Comparison of ENCODE assay signal across 10 cellular contexts in the genomic region with DNA sequence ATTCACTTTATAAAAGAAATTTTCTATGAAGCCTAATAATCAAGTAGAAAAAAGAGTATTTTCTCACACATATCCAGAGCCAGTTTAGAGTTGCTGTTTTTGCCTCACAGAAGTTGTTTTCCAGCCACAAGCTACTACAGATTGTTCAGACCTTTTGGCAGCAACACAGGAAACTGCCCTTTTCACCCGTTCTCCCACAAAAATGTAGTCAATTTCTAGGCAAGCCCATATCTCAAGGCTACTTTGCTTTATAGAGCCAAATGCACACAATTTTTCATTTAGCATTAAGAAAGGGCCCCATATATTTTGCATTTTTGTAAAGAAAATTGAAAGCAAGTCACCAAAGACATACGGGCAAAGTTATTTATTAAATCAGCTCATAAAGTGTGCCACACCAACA. TPM values are rescaled to one million over a fixed set of nuclear protein-coding genes. Genes with fewer than 3 reads are reported as not detected.
DNase-seq lines count a peak whose midpoint lies in the region; ATAC-seq and TF ChIP-seq lines count a peak whose summit lies in the region.
"Had no signal": no experiment of that assay in that cellular context is flagged by ENCODE, and none has a peak within 500 bp of the region (broad histone marks: within the 10 kb centered on the region; RNA-seq: fewer than 3 reads in every experiment).

No MANE protein-coding gene starts in this region.

- H3K27ac Mint-ChIP-seq in WTC11: peak overlapping the region; percentile 30
- H3K27ac Mint-ChIP-seq: activated naive CD4-positive, alpha-beta T cell treated with anti-CD3 and anti-CD28 coated beads, Interleukin-2, amount 10 ng/mL, durations not matched to agents 7 days and 5 days had no signal

- in situ Hi-C loops in gastrocnemius medialis (cut with MboI; ENCODE audit: low sequenced_read_pairs in 4 of 4): no loop called here

- TF ChIP-seq CTCF in WTC11 (IDR thresholded peaks at IDR 0.05) (no peak), gastrocnemius medialis (IDR thresholded peaks at IDR 0.05 in 4 of 5, conservative IDR thresholded peaks at IDR 0.05 in 1 of 5) (no peak), suprapubic skin (IDR thresholded peaks at IDR 0.05) (no peak)

- H3K4me1 ChIP-seq in gastrocnemius medialis: peaks cover 7 to 30% of the 10 kb centered on the region in 2 donors
- H3K4me1 ChIP-seq in suprapubic skin: peaks cover 29% of the 10 kb centered on the region

- peaks cover 3% of the 10 kb centered on the region; the same call in 1 of the 2 replicates for H3K27me3 Mint-ChIP-seq in WTC11 (ENCODE audit: low read depth)
- H3K27me3 Mint-ChIP-seq: activated naive CD4-positive, alpha-beta T cell treated with anti-CD3 and anti-CD28 coated beads, Interleukin-2, amount 10 ng/mL, durations not matched to agents 7 days and 5 days had no signal

- TF ChIP-seq POLR2A in gastrocnemius medialis (IDR thresholded peaks at IDR 0.05): no peak
- TF ChIP-seq POLR2A in suprapubic skin (IDR thresholded peaks at IDR 0.05): no peak

- peaks cover 22% of the 10 kb centered on the region for H3K9me3 Mint-ChIP-seq in WTC11

- CTCF ChIA-PET in WTC11 (lab: Charles Lee): no interaction called here

- intact Hi-C loops in gastrocnemius medialis (cut with DNase I; ENCODE audit: low total_unique reads): no loop called here

- ATAC-seq in WTC11 (no peak), gastrocnemius medialis (peak in 1 of 2 donors; percentile 33), HG03457 (IDR thresholded peaks at IDR 0.05; ENCODE audit: unreplicated experiment) (no peak), GM21367 (IDR thresholded peaks at IDR 0.05; ENCODE audit: unreplicated experiment) (no peak)

- H3K4me3 Mint-ChIP-seq in WTC11: no peak overlapping the region
- H3K4me3 Mint-ChIP-seq: activated naive CD4-positive, alpha-beta T cell treated with anti-CD3 and anti-CD28 coated beads, Interleukin-2, amount 10 ng/mL, durations not matched to agents 7 days and 5 days had no signal

- no peak for TF ChIP-seq EP300 in suprapubic skin (IDR thresholded peaks at IDR 0.05)

- peak overlapping the region in 2 of 4 donors; percentile 9 to 27 for H3K4me3 ChIP-seq in gastrocnemius medialis
- no peak overlapping the region for H3K4me3 ChIP-seq in suprapubic skin

- WGBS in suprapubic skin: 36% methylated on average over 2 of the region's 2 CpGs

- peak; percentile 86 for DNase-seq in EL
- no peak for DNase-seq in WTC11 (ENCODE audit: low spot score)
- DNase-seq in globus pallidus (ENCODE audit: low spot score): peak; percentile 67
- no peak for DNase-seq in gastrocnemius medialis
- DNase-seq in T1000 (lab: John Stamatoyannopoulos, UW): no peak
- DNase-seq in suprapubic skin (ENCODE audit: low spot score in 2 of 2): no peak
- DNase-seq: activated naive CD4-positive, alpha-beta T cell treated with anti-CD3 and anti-CD28 coated beads, Interleukin-2, amount 10 ng/mL, durations not matched to agents 7 days and 5 days; NCI-H2107 had no signal

- H3K36me3 Mint-ChIP-seq in WTC11: peaks cover 22% of the 10 kb centered on the region

- POLR2A ChIA-PET in WTC11 (lab: Charles Lee): interaction anchor here (0.6 kb wide), 1 partner anchor 12 kb away, joined by 3 read pairs; no protein-coding TSS in a partner anchor

- peak overlapping the region; percentile 18 to 60 (median 30) for H3K27ac ChIP-seq in gastrocnemius medialis
- no peak overlapping the region for H3K27ac ChIP-seq in suprapubic skin

- peaks cover 28% of the 10 kb centered on the region for H3K4me1 Mint-ChIP-seq in WTC11
- H3K4me1 Mint-ChIP-seq: activated naive CD4-positive, alpha-beta T cell treated with anti-CD3 and anti-CD28 coated beads, Interleukin-2, amount 10 ng/mL, durations not matched to agents 7 days and 5 days had no signal

- H3K36me3 ChIP-seq in gastrocnemius medialis (no peaks in the 10 kb centered on the region), suprapubic skin (no peaks in the 10 kb centered on the region)

- H3K27me3 ChIP-seq in gastrocnemius medialis: no peaks in the 10 kb centered on the region
- no peaks in the 10 kb centered on the region for H3K27me3 ChIP-seq in suprapubic skin

- no peaks in the 10 kb centered on the region for H3K9me3 ChIP-seq in gastrocnemius medialis
- no peaks in the 10 kb centered on the region for H3K9me3 ChIP-seq in suprapubic skin

TF ChIP-seq in WTC11, 78 proteins besides CTCF, POLR2A, EP300 and RAD21 (continues in another document):
- no peak for TF ChIP-seq ATF2 (CRISPR knock-in tag; IDR thresholded peaks at IDR 0.05; ENCODE audit: borderline replicate concordance, low read depth)
- TF ChIP-seq, protein P1, sequence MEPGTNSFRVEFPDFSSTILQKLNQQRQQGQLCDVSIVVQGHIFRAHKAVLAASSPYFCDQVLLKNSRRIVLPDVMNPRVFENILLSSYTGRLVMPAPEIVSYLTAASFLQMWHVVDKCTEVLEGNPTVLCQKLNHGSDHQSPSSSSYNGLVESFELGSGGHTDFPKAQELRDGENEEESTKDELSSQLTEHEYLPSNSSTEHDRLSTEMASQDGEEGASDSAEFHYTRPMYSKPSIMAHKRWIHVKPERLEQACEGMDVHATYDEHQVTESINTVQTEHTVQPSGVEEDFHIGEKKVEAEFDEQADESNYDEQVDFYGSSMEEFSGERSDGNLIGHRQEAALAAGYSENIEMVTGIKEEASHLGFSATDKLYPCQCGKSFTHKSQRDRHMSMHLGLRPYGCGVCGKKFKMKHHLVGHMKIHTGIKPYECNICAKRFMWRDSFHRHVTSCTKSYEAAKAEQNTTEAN (CRISPR knock-in tag; IDR thresholded peaks at IDR 0.05): no peak
- TF ChIP-seq, protein P2, sequence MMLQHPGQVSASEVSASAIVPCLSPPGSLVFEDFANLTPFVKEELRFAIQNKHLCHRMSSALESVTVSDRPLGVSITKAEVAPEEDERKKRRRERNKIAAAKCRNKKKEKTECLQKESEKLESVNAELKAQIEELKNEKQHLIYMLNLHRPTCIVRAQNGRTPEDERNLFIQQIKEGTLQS (CRISPR knock-in tag; conservative IDR thresholded peaks at IDR 0.05): no peak
- TF ChIP-seq, protein P3, sequence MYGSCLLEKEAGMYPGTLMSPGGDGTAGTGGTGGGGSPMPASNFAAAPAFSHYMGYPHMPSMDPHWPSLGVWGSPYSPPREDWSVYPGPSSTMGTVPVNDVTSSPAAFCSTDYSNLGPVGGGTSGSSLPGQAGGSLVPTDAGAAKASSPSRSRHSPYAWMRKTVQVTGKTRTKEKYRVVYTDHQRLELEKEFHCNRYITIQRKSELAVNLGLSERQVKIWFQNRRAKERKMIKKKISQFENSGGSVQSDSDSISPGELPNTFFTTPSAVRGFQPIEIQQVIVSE (CRISPR knock-in tag; IDR thresholded peaks at IDR 0.05; ENCODE audit: borderline replicate concordance): no peak
- TF ChIP-seq, protein P4, sequence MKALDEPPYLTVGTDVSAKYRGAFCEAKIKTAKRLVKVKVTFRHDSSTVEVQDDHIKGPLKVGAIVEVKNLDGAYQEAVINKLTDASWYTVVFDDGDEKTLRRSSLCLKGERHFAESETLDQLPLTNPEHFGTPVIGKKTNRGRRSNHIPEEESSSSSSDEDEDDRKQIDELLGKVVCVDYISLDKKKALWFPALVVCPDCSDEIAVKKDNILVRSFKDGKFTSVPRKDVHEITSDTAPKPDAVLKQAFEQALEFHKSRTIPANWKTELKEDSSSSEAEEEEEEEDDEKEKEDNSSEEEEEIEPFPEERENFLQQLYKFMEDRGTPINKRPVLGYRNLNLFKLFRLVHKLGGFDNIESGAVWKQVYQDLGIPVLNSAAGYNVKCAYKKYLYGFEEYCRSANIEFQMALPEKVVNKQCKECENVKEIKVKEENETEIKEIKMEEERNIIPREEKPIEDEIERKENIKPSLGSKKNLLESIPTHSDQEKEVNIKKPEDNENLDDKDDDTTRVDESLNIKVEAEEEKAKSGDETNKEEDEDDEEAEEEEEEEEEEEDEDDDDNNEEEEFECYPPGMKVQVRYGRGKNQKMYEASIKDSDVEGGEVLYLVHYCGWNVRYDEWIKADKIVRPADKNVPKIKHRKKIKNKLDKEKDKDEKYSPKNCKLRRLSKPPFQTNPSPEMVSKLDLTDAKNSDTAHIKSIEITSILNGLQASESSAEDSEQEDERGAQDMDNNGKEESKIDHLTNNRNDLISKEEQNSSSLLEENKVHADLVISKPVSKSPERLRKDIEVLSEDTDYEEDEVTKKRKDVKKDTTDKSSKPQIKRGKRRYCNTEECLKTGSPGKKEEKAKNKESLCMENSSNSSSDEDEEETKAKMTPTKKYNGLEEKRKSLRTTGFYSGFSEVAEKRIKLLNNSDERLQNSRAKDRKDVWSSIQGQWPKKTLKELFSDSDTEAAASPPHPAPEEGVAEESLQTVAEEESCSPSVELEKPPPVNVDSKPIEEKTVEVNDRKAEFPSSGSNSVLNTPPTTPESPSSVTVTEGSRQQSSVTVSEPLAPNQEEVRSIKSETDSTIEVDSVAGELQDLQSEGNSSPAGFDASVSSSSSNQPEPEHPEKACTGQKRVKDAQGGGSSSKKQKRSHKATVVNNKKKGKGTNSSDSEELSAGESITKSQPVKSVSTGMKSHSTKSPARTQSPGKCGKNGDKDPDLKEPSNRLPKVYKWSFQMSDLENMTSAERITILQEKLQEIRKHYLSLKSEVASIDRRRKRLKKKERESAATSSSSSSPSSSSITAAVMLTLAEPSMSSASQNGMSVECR (CRISPR knock-in tag; IDR thresholded peaks at IDR 0.05; ENCODE audit: borderline replicate concordance): no peak
- TF ChIP-seq NR2C2 (CRISPR knock-in tag; IDR thresholded peaks at IDR 0.05): no peak
- TF ChIP-seq SMAD3 (CRISPR knock-in tag; IDR thresholded peaks at IDR 0.05; ENCODE audit: borderline replicate concordance): no peak
- TF ChIP-seq, protein P5, sequence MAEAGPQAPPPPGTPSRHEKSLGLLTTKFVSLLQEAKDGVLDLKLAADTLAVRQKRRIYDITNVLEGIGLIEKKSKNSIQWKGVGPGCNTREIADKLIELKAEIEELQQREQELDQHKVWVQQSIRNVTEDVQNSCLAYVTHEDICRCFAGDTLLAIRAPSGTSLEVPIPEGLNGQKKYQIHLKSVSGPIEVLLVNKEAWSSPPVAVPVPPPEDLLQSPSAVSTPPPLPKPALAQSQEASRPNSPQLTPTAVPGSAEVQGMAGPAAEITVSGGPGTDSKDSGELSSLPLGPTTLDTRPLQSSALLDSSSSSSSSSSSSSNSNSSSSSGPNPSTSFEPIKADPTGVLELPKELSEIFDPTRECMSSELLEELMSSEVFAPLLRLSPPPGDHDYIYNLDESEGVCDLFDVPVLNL (CRISPR knock-in tag; IDR thresholded peaks at IDR 0.05; ENCODE audit: borderline replicate concordance, low read depth): no peak

RNA-seq across cellular contexts. Expression of gene EPB41L2, which starts 49.5 kb away (rescaled TPM):
- total RNA-seq in WTC11 (2021): 101 to 106 TPM (median 106 TPM) in 3 replicates
- total RNA-seq in gastrocnemius medialis: 10 to 100 TPM; 11.6 to 24.0 (median 14.6) TPM
- total RNA-seq in suprapubic skin: 10 to 100 TPM; 11.4 to 26.8 (median 15.4) TPM

Comparison
In these comparisons a context has a peak if more than half of its experiments do, and no peak if none do; other contexts are left out.
1. DNase-seq: peak in EL (single experiment) and globus pallidus (single experiment); none in WTC11 (single experiment), gastrocnemius medialis (0 of 2), T1000 (single experiment) and suprapubic skin (0 of 2).